ENCODE assay signal across 16 cellular contexts in genomic region chr6:38632490-38632889, GRCh38. TPM values are rescaled to one million over a fixed set of nuclear protein-coding genes. Genes with fewer than 3 reads are reported as not detected.
DNase-seq lines count a peak whose midpoint lies in the region; ATAC-seq and TF ChIP-seq lines count a peak whose summit lies in the region.
"Had no signal": no experiment of that assay in that cellular context is flagged by ENCODE, and none has a peak within 500 bp of the region (broad histone marks: within the 10 kb centered on the region; RNA-seq: fewer than 3 reads in every experiment).

No MANE protein-coding gene starts in this region.

- H3K4me3 ChIP-seq in MG63 (no peak overlapping the region), lower lobe of right lung (no peak overlapping the region)
- H3K4me3 ChIP-seq: GM12878, GM23338 had no signal

- intact Hi-C loops in lower lobe of right lung (cut with DNase I), result no loop called here

- H3K27me3 ChIP-seq in MG63 (no peaks in the 10 kb centered on the region), lower lobe of right lung (ENCODE audit: low read depth) (no peaks in the 10 kb centered on the region)

- H3K36me3 ChIP-seq in MG63, result no peaks in the 10 kb centered on the region
- no peaks in the 10 kb centered on the region for H3K36me3 ChIP-seq in lower lobe of right lung

- H3K9me3 ChIP-seq in MG63 (no peaks in the 10 kb centered on the region), lower lobe of right lung (no peaks in the 10 kb centered on the region)

- no peaks in the 10 kb centered on the region for H3K36me3 Mint-ChIP-seq in activated CD4-positive, alpha-beta T cell treated with anti-CD3 and anti-CD28 coated beads, Interleukin-2, amount 10 ng/mL, durations not matched to agents 7 days and 5 days (ENCODE audit: low read depth)
- no peaks in the 10 kb centered on the region for H3K36me3 Mint-ChIP-seq in glutamatergic neuron (ENCODE audit: unreplicated experiment)
- H3K36me3 Mint-ChIP-seq: CD14-positive monocyte had no signal

- POLR2A ChIA-PET in activated CD4-positive, alpha-beta T cell treated with anti-CD3 and anti-CD28 coated beads, Interleukin-2, amount 10 ng/mL, durations not matched to agents 7 days and 5 days (lab: Charles Lee), result no interaction called here

- no peaks in the 10 kb centered on the region for H3K27me3 Mint-ChIP-seq in activated CD4-positive, alpha-beta T cell treated with anti-CD3 and anti-CD28 coated beads, Interleukin-2, amount 10 ng/mL, durations not matched to agents 7 days and 5 days
- no peaks in the 10 kb centered on the region for H3K27me3 Mint-ChIP-seq in glutamatergic neuron (ENCODE audit: unreplicated experiment)

- no peak overlapping the region for H3K27ac ChIP-seq in lower lobe of right lung
- H3K27ac ChIP-seq: 22Rv1 had no signal

- peaks cover 23% of the 10 kb centered on the region for H3K4me1 Mint-ChIP-seq in activated CD4-positive, alpha-beta T cell treated with anti-CD3 and anti-CD28 coated beads, Interleukin-2, amount 10 ng/mL, durations not matched to agents 7 days and 5 days
- H3K4me1 Mint-ChIP-seq in glutamatergic neuron (ENCODE audit: low read depth, unreplicated experiment), result no peaks in the 10 kb centered on the region
- H3K4me1 Mint-ChIP-seq: GM23338, H9 had no signal

- CTCF ChIA-PET in activated CD4-positive, alpha-beta T cell treated with anti-CD3 and anti-CD28 coated beads, Interleukin-2, amount 10 ng/mL, durations not matched to agents 7 days and 5 days (lab: Charles Lee), result interaction anchor here (1.6 kb wide), 1 partner anchor 14 kb away, joined by 4 read pairs; no protein-coding TSS in a partner anchor

- ATAC-seq in lower lobe of right lung, result peak; percentile 57 to 79
- ATAC-seq: CD8-positive, alpha-beta T cell; GM12878; GM23338 had no signal

- H3K27ac Mint-ChIP-seq in activated CD4-positive, alpha-beta T cell treated with anti-CD3 and anti-CD28 coated beads, Interleukin-2, amount 10 ng/mL, durations not matched to agents 7 days and 5 days, result no peak overlapping the region
- H3K27ac Mint-ChIP-seq in glutamatergic neuron (ENCODE audit: unreplicated experiment), result no peak overlapping the region
- H3K27ac Mint-ChIP-seq: CD14-positive monocyte; CD8-positive, alpha-beta T cell; GM23338; H9 had no signal

- DNase-seq in DMS53 (lab: John Stamatoyannopoulos, UW), result peak; percentile 24
- no peak for DNase-seq in DMS53 treated with DMSO at 0.1 percent for 48 hours (lab: John Stamatoyannopoulos, UW; ENCODE audit: unreplicated experiment)
- DNase-seq in MG63, result peak; percentile 43
- DNase-seq in lower lobe of right lung, result no peak
- DNase-seq in activated CD4-positive, alpha-beta T cell treated with anti-CD3 and anti-CD28 coated beads, Interleukin-2, amount 10 ng/mL, durations not matched to agents 7 days and 5 days, result no peak
- DNase-seq in glutamatergic neuron, result no peak
- no peak for DNase-seq in NCI-H2029 treated with DMSO at 0.1 percent for 48 hours (lab: John Stamatoyannopoulos, UW)
- DNase-seq: CD8-positive, alpha-beta T cell; COR-L47; DMS153; H9; IMR-90 had no signal

- TF ChIP-seq CTCF in lower lobe of right lung (IDR thresholded peaks at IDR 0.05), result no peak
- TF ChIP-seq CTCF in glutamatergic neuron (IDR thresholded peaks at IDR 0.05; ENCODE audit: partially characterized antibody, unreplicated experiment), result no peak

- peaks cover 17% of the 10 kb centered on the region for H3K4me1 ChIP-seq in lower lobe of right lung

- no peak overlapping the region for H3K4me3 Mint-ChIP-seq in activated CD4-positive, alpha-beta T cell treated with anti-CD3 and anti-CD28 coated beads, Interleukin-2, amount 10 ng/mL, durations not matched to agents 7 days and 5 days
- no peak overlapping the region for H3K4me3 Mint-ChIP-seq in glutamatergic neuron (ENCODE audit: unreplicated experiment)
- H3K4me3 Mint-ChIP-seq: CD14-positive monocyte; CD8-positive, alpha-beta T cell; GM23338; H9 had no signal

- H3K9me3 Mint-ChIP-seq in activated CD4-positive, alpha-beta T cell treated with anti-CD3 and anti-CD28 coated beads, Interleukin-2, amount 10 ng/mL, durations not matched to agents 7 days and 5 days, result no peaks in the 10 kb centered on the region
- H3K9me3 Mint-ChIP-seq in glutamatergic neuron (ENCODE audit: unreplicated experiment), result no peaks in the 10 kb centered on the region
- H3K9me3 Mint-ChIP-seq: CD8-positive, alpha-beta T cell; GM23338; H9 had no signal

RNA-seq across cellular contexts. Expression of gene BTBD9, which starts 7.2 kb away (rescaled TPM):
- total RNA-seq in MG63 (2014; rRNA removed; shearing (Covaris generic); ENCODE audit: low replicate concordance), result 4.5 and 14.2 TPM in 2 replicates
- total RNA-seq in lower lobe of right lung, result 49.7 TPM
- total RNA-seq in activated CD4-positive, alpha-beta T cell treated with anti-CD3 and anti-CD28 coated beads, Interleukin-2, amount 10 ng/mL, durations not matched to agents 7 days and 5 days, result 10 to 100 TPM; 12.0 to 12.6 TPM
- total RNA-seq in glutamatergic neuron (ENCODE audit: unreplicated experiment), result 18.8 TPM

Comparison
In these comparisons a context has a peak if more than half of its experiments do, and no peak if none do; other contexts are left out.
1. DNase-seq: peak in DMS53 (single experiment) and MG63 (single experiment); none in DMS53 treated with DMSO at 0.1 percent for 48 hours (single experiment), lower lobe of right lung (single experiment), activated CD4-positive, alpha-beta T cell treated with anti-CD3 and anti-CD28 coated beads, Interleukin-2, amount 10 ng/mL, durations not matched to agents 7 days and 5 days (single experiment), glutamatergic neuron (single experiment) and NCI-H2029 treated with DMSO at 0.1 percent for 48 hours (single experiment).